Comparison of ENCODE assay signal across 11 cellular contexts in the genomic region with DNA sequence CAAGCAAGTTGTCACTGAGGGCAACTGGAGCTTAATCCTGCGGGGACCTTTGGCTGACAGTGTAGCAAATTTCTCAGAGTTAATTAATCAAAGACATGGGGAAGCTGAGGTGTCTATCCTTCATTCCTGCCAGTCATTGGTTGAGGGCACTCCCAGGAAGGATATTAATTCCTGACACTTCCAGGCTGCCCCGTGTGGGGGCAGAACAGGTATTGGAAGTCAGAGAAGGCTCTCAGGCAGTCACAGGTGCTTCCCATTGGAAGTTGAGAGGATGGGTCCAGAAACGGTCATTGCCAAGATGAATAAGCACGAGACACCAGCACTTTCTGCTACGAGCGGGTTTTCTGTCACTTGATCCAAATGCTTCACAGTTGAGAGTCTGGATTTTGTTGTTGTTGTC. TPM values are rescaled to one million over a fixed set of nuclear protein-coding genes. Genes with fewer than 3 reads are reported as not detected.
A peak's percentile ranks its signal among the peaks of the same experiment; 100 is the strongest.
DNase-seq lines count a peak whose midpoint lies in the region; ATAC-seq and TF ChIP-seq lines count a peak whose summit lies in the region.
"Had no signal": no experiment of that assay in that cellular context is flagged by ENCODE, and none has a peak within 500 bp of the region (broad histone marks: within the 10 kb centered on the region; RNA-seq: fewer than 3 reads in every experiment).

No MANE protein-coding gene starts in this region.

- TF ChIP-seq EP300 in neural cell (conservative IDR thresholded peaks at IDR 0.05; ENCODE audit: poor library complexity, severe bottlenecking), result no peak

- ATAC-seq in GM21360 (IDR thresholded peaks at IDR 0.05; ENCODE audit: unreplicated experiment), result no peak
- ATAC-seq: A549 had no signal

- no peaks in the 10 kb centered on the region for H4K20me1 ChIP-seq in neural cell (ENCODE audit: insufficient read depth)

- H3K79me2 ChIP-seq in neural cell (replicated peaks; ENCODE audit: insufficient read depth, low read length), result no peaks in the 10 kb centered on the region

- no peak overlapping the region for H3K27ac ChIP-seq in WERI-Rb-1
- H3K27ac ChIP-seq in neural cell (ENCODE audit: low read length), result peak overlapping the region; percentile 31
- H3K27ac ChIP-seq in spleen, result no peak overlapping the region
- H3K27ac ChIP-seq: A549 had no signal

- H3K36me3 ChIP-seq in H7 (replicated peaks; ENCODE audit: control insufficient read depth, insufficient read depth, low read length), result no peaks in the 10 kb centered on the region
- H3K36me3 ChIP-seq in WERI-Rb-1, result no peaks in the 10 kb centered on the region
- H3K36me3 ChIP-seq in neural cell (ENCODE audit: insufficient read depth, low read length), result no peaks in the 10 kb centered on the region
- no peaks in the 10 kb centered on the region for H3K36me3 ChIP-seq in spleen
- H3K36me3 ChIP-seq: BE2C had no signal

- H3K4me3 ChIP-seq in H7 (ENCODE audit: insufficient read depth, low read depth, low read length) (no peak overlapping the region), WERI-Rb-1 (ENCODE audit: low read depth, low read length) (no peak overlapping the region), neural cell (ENCODE audit: low read length) (peak overlapping the region; percentile 11), spleen (no peak overlapping the region)
- H3K4me3 ChIP-seq: A549 had no signal

- no peaks in the 10 kb centered on the region for H3F3A ChIP-seq in neural cell (ENCODE audit: insufficient read depth, low read length, poor library complexity, severe bottlenecking)

- H3K27me3 ChIP-seq in H7 (ENCODE audit: control insufficient read depth, insufficient read depth, low read length) (no peaks in the 10 kb centered on the region), WERI-Rb-1 (ENCODE audit: insufficient read depth, low read depth, severe bottlenecking) (no peaks in the 10 kb centered on the region), neural cell (ENCODE audit: insufficient read depth, low read depth, low read length) (no peaks in the 10 kb centered on the region), spleen (replicated peaks in 1 of 7) (no peaks in the 10 kb centered on the region)
- H3K27me3 ChIP-seq: BE2C had no signal

- DNase-seq in H7 (peak; percentile 22), WERI-Rb-1 (peak; percentile 13), iPS-NIHi11 (ENCODE audit: low spot score) (peak; percentile 22), spleen (no peak), hypothalamus (lab: John Stamatoyannopoulos, UW) (no peak)
- DNase-seq: BE2C, DMS79, EL had no signal

- no peak overlapping the region for H3K9ac ChIP-seq in neural cell (ENCODE audit: low read length)

- H3K4me2 ChIP-seq in neural cell (ENCODE audit: low read length), result no peak overlapping the region
- H3K4me2 ChIP-seq: A549 had no signal

- H3K9me2 ChIP-seq in neural cell (ENCODE audit: insufficient read depth, low read length), result no peaks in the 10 kb centered on the region

- no peak for TF ChIP-seq RAD21 in neural cell (conservative IDR thresholded peaks at IDR 0.05)

- H3K9me3 ChIP-seq in WERI-Rb-1 (ENCODE audit: severe bottlenecking) (no peaks in the 10 kb centered on the region), neural cell (ENCODE audit: low read length) (no peaks in the 10 kb centered on the region), spleen (peaks cover 0 to 9% (median 0%) of the 10 kb centered on the region in 8 donors)
- H3K9me3 ChIP-seq: A549, BE2C had no signal

- no peak overlapping the region for H2AFZ ChIP-seq in neural cell (ENCODE audit: low read depth, low read length)

- intact Hi-C loops in spleen (cut with DNase I; ENCODE audit: low total_unique reads), result no loop called here

- no peak for TF ChIP-seq POLR2A in spleen (IDR thresholded peaks at IDR 0.05)

- TF ChIP-seq CTCF in WERI-Rb-1 (IDR thresholded peaks at IDR 0.05; ENCODE audit: low read depth, low read length), result 0 out of 2 replicates have a peak, but pooled peaks have one; percentile 24
- peak; percentile 27 for TF ChIP-seq CTCF in neural cell (IDR thresholded peaks at IDR 0.05; ENCODE audit: poor library complexity, severe bottlenecking)
- no peak for TF ChIP-seq CTCF in spleen (IDR thresholded peaks at IDR 0.05 in 8 of 11, conservative IDR thresholded peaks at IDR 0.05 in 3 of 11)

- 77 to 86% (median 82%) methylated on average over 6 of the region's 6 CpGs for WGBS in spleen, 5 donors

- H3K4me1 ChIP-seq in spleen, result peaks cover 0 to 15% (median 9%) of the 10 kb centered on the region in 6 donors
- H3K4me1 ChIP-seq: A549, BE2C had no signal

TF ChIP-seq in neural cell, 6 proteins besides CTCF, POLR2A, EP300 and RAD21:
- TF ChIP-seq POLR2AphosphoS5 (IDR thresholded peaks at IDR 0.05) (no peak), SMC3 (conservative IDR thresholded peaks at IDR 0.05; ENCODE audit: poor library complexity) (no peak), TAF1 (IDR thresholded peaks at IDR 0.05; ENCODE audit: low read depth) (no peak), EZH2 (IDR thresholded peaks at IDR 0.05; ENCODE audit: borderline replicate concordance, insufficient read depth, low read length, poor library complexity, severe bottlenecking) (no peak)
- TF ChIP-seq, protein P1, sequence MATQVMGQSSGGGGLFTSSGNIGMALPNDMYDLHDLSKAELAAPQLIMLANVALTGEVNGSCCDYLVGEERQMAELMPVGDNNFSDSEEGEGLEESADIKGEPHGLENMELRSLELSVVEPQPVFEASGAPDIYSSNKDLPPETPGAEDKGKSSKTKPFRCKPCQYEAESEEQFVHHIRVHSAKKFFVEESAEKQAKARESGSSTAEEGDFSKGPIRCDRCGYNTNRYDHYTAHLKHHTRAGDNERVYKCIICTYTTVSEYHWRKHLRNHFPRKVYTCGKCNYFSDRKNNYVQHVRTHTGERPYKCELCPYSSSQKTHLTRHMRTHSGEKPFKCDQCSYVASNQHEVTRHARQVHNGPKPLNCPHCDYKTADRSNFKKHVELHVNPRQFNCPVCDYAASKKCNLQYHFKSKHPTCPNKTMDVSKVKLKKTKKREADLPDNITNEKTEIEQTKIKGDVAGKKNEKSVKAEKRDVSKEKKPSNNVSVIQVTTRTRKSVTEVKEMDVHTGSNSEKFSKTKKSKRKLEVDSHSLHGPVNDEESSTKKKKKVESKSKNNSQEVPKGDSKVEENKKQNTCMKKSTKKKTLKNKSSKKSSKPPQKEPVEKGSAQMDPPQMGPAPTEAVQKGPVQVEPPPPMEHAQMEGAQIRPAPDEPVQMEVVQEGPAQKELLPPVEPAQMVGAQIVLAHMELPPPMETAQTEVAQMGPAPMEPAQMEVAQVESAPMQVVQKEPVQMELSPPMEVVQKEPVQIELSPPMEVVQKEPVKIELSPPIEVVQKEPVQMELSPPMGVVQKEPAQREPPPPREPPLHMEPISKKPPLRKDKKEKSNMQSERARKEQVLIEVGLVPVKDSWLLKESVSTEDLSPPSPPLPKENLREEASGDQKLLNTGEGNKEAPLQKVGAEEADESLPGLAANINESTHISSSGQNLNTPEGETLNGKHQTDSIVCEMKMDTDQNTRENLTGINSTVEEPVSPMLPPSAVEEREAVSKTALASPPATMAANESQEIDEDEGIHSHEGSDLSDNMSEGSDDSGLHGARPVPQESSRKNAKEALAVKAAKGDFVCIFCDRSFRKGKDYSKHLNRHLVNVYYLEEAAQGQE (IDR thresholded peaks at IDR 0.05; ENCODE audit: borderline replicate concordance), result no peak

RNA-seq across cellular contexts. Expression of a gene that starts 29.1 kb away (rescaled TPM):
- total RNA-seq in H7 (2014; rRNA removed; shearing (Covaris generic)), result 0.15 and 1.1 TPM in 2 replicates
- polyA plus RNA-seq in neural cell (0.21 TPM in 1 of 2 replicates, not detected in the other), spleen (1 to 10 TPM; 4.9 to 9.5 (median 5.8) TPM)
- polyA minus RNA-seq in neural cell, result 0.23 TPM in 1 of 2 replicates, not detected in the other
- 10 to 100 TPM; 45.1 to 92.9 (median 62.7) TPM for total RNA-seq in spleen

RNA-seq across cellular contexts. Expression of a gene that starts 46.1 kb away (rescaled TPM):
- total RNA-seq in H7 (2014; rRNA removed; shearing (Covaris generic)), result 0.80 and 1.00 TPM in 2 replicates
- polyA plus RNA-seq in neural cell (0.32 and 1.6 TPM in 2 replicates), spleen (1 to 10 TPM; 3.8 to 5.9 (median 4.8) TPM)
- 0.49 and 2.5 TPM in 2 replicates for polyA minus RNA-seq in neural cell
- 10 to 100 TPM; 12.3 to 54.3 (median 25.1) TPM for total RNA-seq in spleen

Comparison
In these comparisons a context has a peak if more than half of its experiments do, and no peak if none do; other contexts are left out.
1. DNase-seq: peak in H7 (single experiment), WERI-Rb-1 (single experiment) and iPS-NIHi11 (single experiment); none in spleen (single experiment) and hypothalamus (0 of 51).
2. CTCF ChIP-seq: peak in WERI-Rb-1 (single experiment) and neural cell (single experiment); none in spleen (0 of 11).
3. RNA of a gene that starts 29.1 kb away (total RNA-seq): 45.1 to 92.9 TPM in spleen; 0.15 to 1.1 TPM in H7; every median in the first group is over 10 times any median in the second.